8 cellular contexts compared by ENCODE assay signal in the genomic region with DNA sequence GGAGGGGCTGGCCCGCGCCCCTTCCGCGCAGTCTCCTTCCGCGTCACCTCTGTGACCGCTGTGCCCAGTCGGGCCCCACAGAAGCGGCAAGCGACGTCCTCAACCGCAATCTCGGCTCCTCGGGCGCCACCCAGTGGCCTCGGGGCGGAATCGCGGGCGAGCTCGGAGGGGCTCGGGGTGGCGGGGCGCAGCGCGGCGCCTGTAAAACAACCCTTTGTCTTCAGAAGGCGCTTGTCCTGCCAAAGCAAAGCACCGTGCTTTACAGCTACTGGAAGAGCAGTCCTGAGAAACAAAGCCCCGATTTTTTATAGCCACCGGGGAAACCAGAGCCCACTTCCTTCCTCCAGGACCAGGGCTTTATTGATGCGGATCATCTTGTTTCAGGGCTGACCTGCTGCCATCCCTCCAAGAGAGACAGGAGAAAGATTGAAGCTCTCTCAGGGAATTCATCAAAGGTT. TPM values are rescaled to one million over a fixed set of nuclear protein-coding genes. Genes with fewer than 3 reads are reported as not detected.
DNase-seq lines count a peak whose midpoint lies in the region; ATAC-seq and TF ChIP-seq lines count a peak whose summit lies in the region.

No MANE protein-coding gene starts in this region.

- under 1% methylated on average over 32 of the region's 32 CpGs for WGBS in liver

- peak; percentile 98 for ATAC-seq in HG03432 (IDR thresholded peaks at IDR 0.05; ENCODE audit: unreplicated experiment)

- CTCF ChIA-PET in activated CD4-positive, alpha-beta T cell treated with anti-CD3 and anti-CD28 coated beads, Interleukin-2, amount 10 ng/mL, durations not matched to agents 7 days and 5 days (lab: Charles Lee) = interaction anchor here (0.6 to 1.8 kb wide), 15 partner anchors 9 to 1712 kb away, joined by 3 to 11 read pairs (median 4); no protein-coding TSS in a partner anchor

- H3K9me3 Mint-ChIP-seq in activated CD4-positive, alpha-beta T cell treated with anti-CD3 and anti-CD28 coated beads, Interleukin-2, amount 10 ng/mL, durations not matched to agents 7 days and 5 days = no peaks in the 10 kb centered on the region
- no peaks in the 10 kb centered on the region for H3K9me3 Mint-ChIP-seq in dendritic cell treated with granulocyte-macrophage colony-stimulating factor and Interleukin-4, amounts not matched to agents 40 ng/mL and 50 ng/mL, for 4 days

- no peak overlapping the region for H3K27ac ChIP-seq in liver (ENCODE audit: low read depth in 1 of 2, low read length in 2 of 2)

- intact Hi-C loops in dendritic cell treated with granulocyte-macrophage colony-stimulating factor and Interleukin-4, amounts not matched to agents 40 ng/mL and 50 ng/mL, for 4 days (cut with micrococcal nuclease) = loop anchor here (5.0 to 10.0 kb wide), 2 partner anchors 140 to 332 kb away; no protein-coding TSS in a partner anchor

- H3K4me1 Mint-ChIP-seq in activated CD4-positive, alpha-beta T cell treated with anti-CD3 and anti-CD28 coated beads, Interleukin-2, amount 10 ng/mL, durations not matched to agents 7 days and 5 days = peaks cover 12% of the 10 kb centered on the region
- H3K4me1 Mint-ChIP-seq in dendritic cell treated with granulocyte-macrophage colony-stimulating factor and Interleukin-4, amounts not matched to agents 40 ng/mL and 50 ng/mL, for 4 days (ENCODE audit: low read depth) = peaks cover 29% of the 10 kb centered on the region

- no peaks in the 10 kb centered on the region for H3K4me1 ChIP-seq in BE2C
- H3K4me1 ChIP-seq in liver (ENCODE audit: control insufficient read depth in 4 of 4, insufficient read depth in 4 of 4, low read length in 3 of 4) = peaks cover 0 to 5% (median 2%) of the 10 kb centered on the region in 4 donors

- H3K36me3 ChIP-seq in BE2C = no peaks in the 10 kb centered on the region
- H3K36me3 ChIP-seq in liver (ENCODE audit: control insufficient read depth in 4 of 4, insufficient read depth in 3 of 4, low read depth in 1 of 4, low read length in 3 of 4) = no peaks in the 10 kb centered on the region

- H3K9me3 ChIP-seq in BE2C = no peaks in the 10 kb centered on the region
- no peaks in the 10 kb centered on the region for H3K9me3 ChIP-seq in liver (ENCODE audit: control insufficient read depth in 4 of 4, low read length in 3 of 4)

- H3K4me3 ChIP-seq in BE2C (ENCODE audit: low read depth, low read length) (peak overlapping the region; percentile 64), liver (ENCODE audit: low read depth in 1 of 3, low read length in 3 of 3) (peak overlapping the region; percentile 14 to 59 (median 27))

- POLR2A ChIA-PET in activated CD4-positive, alpha-beta T cell treated with anti-CD3 and anti-CD28 coated beads, Interleukin-2, amount 10 ng/mL, durations not matched to agents 7 days and 5 days (lab: Charles Lee) = no interaction called here

- peak; percentile 89 for DNase-seq in BE2C
- DNase-seq in GM19238 (ENCODE audit: insufficient read length, low spot score) = peak; percentile 71
- DNase-seq in NCI-H524 treated with DMSO at 0.1 percent for 48 hours (lab: John Stamatoyannopoulos, UW) = peak; percentile 5
- peak; percentile 88 for DNase-seq in activated CD4-positive, alpha-beta T cell treated with anti-CD3 and anti-CD28 coated beads, Interleukin-2, amount 10 ng/mL, durations not matched to agents 7 days and 5 days
- DNase-seq in stimulated activated CD4-positive, alpha-beta T cell treated with anti-CD3 and anti-CD28 coated beads, Interleukin-4, amount 100 ng/mL, for 4 hours = peak; percentile 83 to 90

- no peaks in the 10 kb centered on the region for H3K27me3 Mint-ChIP-seq in activated CD4-positive, alpha-beta T cell treated with anti-CD3 and anti-CD28 coated beads, Interleukin-2, amount 10 ng/mL, durations not matched to agents 7 days and 5 days
- peaks cover 12% of the 10 kb centered on the region for H3K27me3 Mint-ChIP-seq in dendritic cell treated with granulocyte-macrophage colony-stimulating factor and Interleukin-4, amounts not matched to agents 40 ng/mL and 50 ng/mL, for 4 days

- TF ChIP-seq CTCF in BE2C (IDR thresholded peaks at IDR 0.05; ENCODE audit: low read depth, low read length) (peak; percentile 80), liver (IDR thresholded peaks at IDR 0.05; ENCODE audit: low read depth, low read length, missing input control) (peak; percentile 86)

- no peaks in the 10 kb centered on the region for H3K36me3 Mint-ChIP-seq in activated CD4-positive, alpha-beta T cell treated with anti-CD3 and anti-CD28 coated beads, Interleukin-2, amount 10 ng/mL, durations not matched to agents 7 days and 5 days (ENCODE audit: low read depth)
- H3K36me3 Mint-ChIP-seq in dendritic cell treated with granulocyte-macrophage colony-stimulating factor and Interleukin-4, amounts not matched to agents 40 ng/mL and 50 ng/mL, for 4 days (ENCODE audit: low read depth) = no peaks in the 10 kb centered on the region

- H3K27ac Mint-ChIP-seq in activated CD4-positive, alpha-beta T cell treated with anti-CD3 and anti-CD28 coated beads, Interleukin-2, amount 10 ng/mL, durations not matched to agents 7 days and 5 days = peak overlapping the region; percentile 87
- H3K27ac Mint-ChIP-seq in dendritic cell treated with granulocyte-macrophage colony-stimulating factor and Interleukin-4, amounts not matched to agents 40 ng/mL and 50 ng/mL, for 4 days = peak overlapping the region; percentile 33

- H3K9ac ChIP-seq in liver (ENCODE audit: low read depth in 1 of 2, low read length in 2 of 2) = peak overlapping the region; percentile 3 to 65

- TF ChIP-seq RAD21 in liver (IDR thresholded peaks at IDR 0.05) = peak; percentile 78 to 89

- H3K4me3 Mint-ChIP-seq in activated CD4-positive, alpha-beta T cell treated with anti-CD3 and anti-CD28 coated beads, Interleukin-2, amount 10 ng/mL, durations not matched to agents 7 days and 5 days = peak overlapping the region; percentile 69
- H3K4me3 Mint-ChIP-seq in dendritic cell treated with granulocyte-macrophage colony-stimulating factor and Interleukin-4, amounts not matched to agents 40 ng/mL and 50 ng/mL, for 4 days = peak overlapping the region; percentile 58

- H3K27me3 ChIP-seq in BE2C (no peaks in the 10 kb centered on the region), liver (ENCODE audit: control insufficient read depth in 4 of 4, insufficient read depth in 4 of 4, low read length in 3 of 4) (no peaks in the 10 kb centered on the region)

TF ChIP-seq in liver, 16 proteins besides CTCF, POLR2A, EP300 and RAD21:
- no peak for TF ChIP-seq YY1 (IDR thresholded peaks at IDR 0.05)

RNA-seq across cellular contexts. Expression of a gene that starts 37.3 kb away (rescaled TPM):
- 28.4 TPM for polyA plus RNA-seq in BE2C (2012; ENCODE audit: insufficient read depth, insufficient read length, low read depth)
- 10 to 100 TPM; 28.2 to 30.2 TPM for total RNA-seq in activated CD4-positive, alpha-beta T cell treated with anti-CD3 and anti-CD28 coated beads, Interleukin-2, amount 10 ng/mL, durations not matched to agents 7 days and 5 days
- 10 to 100 TPM; 14.2 to 15.1 TPM for total RNA-seq in liver
- 1 to 10 TPM; 7.2 to 7.7 TPM for polyA plus RNA-seq in liver

Comparison
In these comparisons a context has a peak if more than half of its experiments do, and no peak if none do; other contexts are left out.
1. DNase-seq: peak in every context shown above with its lines; median percentile 89 in BE2C; 88 in activated CD4-positive, alpha-beta T cell treated with anti-CD3 and anti-CD28 coated beads, Interleukin-2, amount 10 ng/mL, durations not matched to agents 7 days and 5 days; 86 in stimulated activated CD4-positive, alpha-beta T cell treated with anti-CD3 and anti-CD28 coated beads, Interleukin-4, amount 100 ng/mL, for 4 hours; 71 in GM19238; 5 in NCI-H524 treated with DMSO at 0.1 percent for 48 hours.